31 cellular contexts compared by ENCODE assay signal in the genomic region with DNA sequence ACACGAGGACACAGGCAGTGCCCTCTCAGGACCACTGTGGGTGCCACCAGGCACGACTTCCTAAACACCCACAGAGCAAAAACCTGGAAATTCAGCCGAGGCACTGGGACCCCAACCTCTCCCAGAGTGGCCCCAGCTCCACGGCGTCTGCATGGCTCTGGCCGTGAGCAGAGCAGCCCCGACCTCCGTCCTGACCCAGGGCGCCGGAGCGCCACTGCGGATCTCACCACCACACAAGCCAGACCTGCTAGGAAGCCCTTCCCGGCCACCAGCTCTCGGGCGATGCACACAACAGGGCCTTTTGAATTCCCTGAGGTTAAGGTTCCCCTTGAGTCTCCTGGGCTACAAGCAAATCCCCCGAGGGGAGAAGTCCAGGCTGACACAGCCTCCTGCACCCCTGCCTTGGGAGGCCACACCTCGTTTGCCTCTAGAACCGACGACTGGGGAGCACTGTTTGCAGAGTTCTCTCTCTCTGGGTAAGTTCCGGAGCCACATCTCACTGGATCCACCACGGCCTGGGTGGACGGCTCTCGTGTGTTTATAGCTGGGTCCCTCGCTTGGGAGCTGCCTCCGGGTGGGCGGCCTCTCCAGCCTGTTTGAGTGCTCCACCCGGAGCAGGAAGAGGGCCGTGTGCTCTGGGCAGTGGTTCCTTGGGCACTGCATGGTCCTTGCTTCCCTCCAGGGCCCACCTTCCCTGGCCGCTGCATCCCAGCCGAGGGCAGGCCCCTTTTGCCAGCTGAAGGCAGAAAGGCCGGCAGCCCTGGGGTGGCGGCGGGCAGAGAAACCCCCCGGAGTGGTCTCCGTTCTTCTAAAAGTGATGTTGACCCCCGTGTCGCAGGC. TPM values are rescaled to one million over a fixed set of nuclear protein-coding genes. Genes with fewer than 3 reads are reported as not detected.
"Had no signal": no experiment of that assay in that cellular context is flagged by ENCODE, and none has a peak within 500 bp of the region (broad histone marks: within the 10 kb centered on the region; RNA-seq: fewer than 3 reads in every experiment).

No MANE protein-coding gene starts in this region.

- H3K4me2 ChIP-seq: hepatocyte had no signal

- ATAC-seq: activated naive CD8-positive, alpha-beta T cell treated with anti-CD3 and anti-CD28 coated beads, Interleukin-2, amount 50 U/mL, for 24 hours; foreskin keratinocyte; left cardiac atrium; left ventricle myocardium superior; right cardiac atrium; stimulated activated naive CD8-positive, alpha-beta T cell treated with anti-CD3 and anti-CD28 coated beads, Interleukin-15, Interleukin-2, amounts not matched to agents 100 U/mL and 50 U/mL, for 24 hours had no signal

- H3K9me3 Mint-ChIP-seq: activated naive CD8-positive, alpha-beta T cell treated with anti-CD3 and anti-CD28 coated beads, Interleukin-2, amount 50 U/mL, for 24 hours; naive B cell had no signal

- H3K36me3 ChIP-seq: esophagus muscularis mucosa, spleen, transverse colon had no signal

- H3K27ac ChIP-seq: esophagus muscularis mucosa, foreskin keratinocyte, hepatocyte, spleen, testis, transverse colon, VCaP had no signal

- H3K27me3 ChIP-seq: hepatocyte, testis had no signal

- H3K9me3 ChIP-seq: testis had no signal

- H3K4me1 ChIP-seq: foreskin keratinocyte, spleen, testis, transverse colon had no signal

- H3K4me3 Mint-ChIP-seq: activated CD4-positive, alpha-beta memory T cell treated with anti-CD3 and anti-CD28 coated beads for 36 hours; activated CD4-positive, alpha-beta T cell treated with anti-CD3 and anti-CD28 coated beads, Interleukin-2, amount 10 ng/mL, durations not matched to agents 24 days and 14 days; activated naive CD8-positive, alpha-beta T cell treated with anti-CD3 and anti-CD28 coated beads, Interleukin-2, amount 50 U/mL, for 24 hours; activated T-cell treated with anti-CD3 and anti-CD28 coated beads, Interleukin-2, amount 50 U/mL, for 24 hours; endodermal cell; naive B cell; T-helper 1 cell treated with Interleukin-12 subunit alpha and Interleukin-12 subunit beta and Interleukin-4 antibody, amounts not matched to agents 30 μg/mL and 1 μg/mL, for 36 hours had no signal

- H3K36me3 Mint-ChIP-seq: activated CD4-positive, alpha-beta memory T cell treated with anti-CD3 and anti-CD28 coated beads for 36 hours; naive B cell had no signal

- H3K4me3 ChIP-seq: esophagus muscularis mucosa, hepatocyte, spleen, testis, transverse colon had no signal

- DNase-seq: activated CD4-positive, alpha-beta memory T cell treated with anti-CD3 and anti-CD28 coated beads for 36 hours; activated CD4-positive, alpha-beta T cell treated with anti-CD3 and anti-CD28 coated beads, Interleukin-2, amount 10 ng/mL, durations not matched to agents 24 days and 14 days; activated CD4-positive, CD25-positive, alpha-beta regulatory T cell treated with anti-CD3 and anti-CD28 coated beads, Interleukin-2, amount 50 U/mL, for 72 hours; activated CD8-positive, alpha-beta memory T cell treated with anti-CD3 and anti-CD28 coated beads, Interleukin-2, amount 50 U/mL, for 48 hours; activated gamma-delta T cell; activated naive CD4-positive, alpha-beta T cell treated with anti-CD3 and anti-CD28 coated beads, Interleukin-2, amount 50 U/mL, for 16 hours; activated naive CD8-positive, alpha-beta T cell treated with anti-CD3 and anti-CD28 coated beads, Interleukin-2, amount 50 U/mL, for 24 hours; activated T-cell treated with anti-CD3 and anti-CD28 coated beads, Interleukin-2, amount 50 U/mL, for 24 hours; amygdala; caudate nucleus; cortex of kidney; endodermal cell; foreskin keratinocyte; islet precursor cell; left cardiac atrium; left ventricle myocardium superior; naive B cell; occipital lobe; spleen; stimulated activated naive CD8-positive, alpha-beta T cell treated with anti-CD3 and anti-CD28 coated beads, Interleukin-15, Interleukin-2, amounts not matched to agents 100 U/mL and 50 U/mL, for 24 hours; SW 1271; T-helper 9 cell; testis; transverse colon had no signal

- H3K27ac Mint-ChIP-seq: activated CD4-positive, alpha-beta memory T cell treated with anti-CD3 and anti-CD28 coated beads for 36 hours; activated CD4-positive, alpha-beta T cell treated with anti-CD3 and anti-CD28 coated beads, Interleukin-2, amount 10 ng/mL, durations not matched to agents 24 days and 14 days; activated naive CD8-positive, alpha-beta T cell treated with anti-CD3 and anti-CD28 coated beads, Interleukin-2, amount 50 U/mL, for 24 hours; activated T-cell treated with anti-CD3 and anti-CD28 coated beads, Interleukin-2, amount 50 U/mL, for 24 hours; endodermal cell; T-helper 1 cell treated with Interleukin-12 subunit alpha and Interleukin-12 subunit beta and Interleukin-4 antibody, amounts not matched to agents 30 μg/mL and 1 μg/mL, for 36 hours had no signal

- H2AFZ ChIP-seq: hepatocyte had no signal

- H3K4me1 Mint-ChIP-seq: activated CD4-positive, alpha-beta T cell treated with anti-CD3 and anti-CD28 coated beads, Interleukin-2, amount 10 ng/mL, durations not matched to agents 24 days and 14 days had no signal

RNA-seq across cellular contexts. Expression of gene TMEM184A, which starts 29.4 kb away (rescaled TPM):
- total RNA-seq: activated CD4-positive, alpha-beta memory T cell treated with anti-CD3 and anti-CD28 coated beads for 36 hours; activated CD4-positive, alpha-beta T cell treated with anti-CD3 and anti-CD28 coated beads, Interleukin-2, amount 10 ng/mL, durations not matched to agents 24 days and 14 days; occipital lobe; pulmonary artery endothelial cell had no signal
- polyA plus RNA-seq: neural cell had no signal
